In genomic region chr18:864872-865273, GRCh38 we compare ENCODE assay signal across 8 cellular contexts. TPM values are rescaled to one million over a fixed set of nuclear protein-coding genes. Genes with fewer than 3 reads are reported as not detected.
DNase-seq lines count a peak whose midpoint lies in the region; ATAC-seq, FAIRE-seq and TF ChIP-seq lines count a peak whose summit lies in the region.

No MANE protein-coding gene starts in this region.

- no peak overlapping the region for H3K4me3 ChIP-seq in heart left ventricle

- no peak overlapping the region for H3K27ac Mint-ChIP-seq in activated naive CD8-positive, alpha-beta T cell treated with anti-CD3 and anti-CD28 coated beads, Interleukin-2, amount 10 ng/mL, durations not matched to agents 7 days and 5 days

- POLR2A ChIA-PET in activated naive CD8-positive, alpha-beta T cell treated with anti-CD3 and anti-CD28 coated beads, Interleukin-2, amount 10 ng/mL, durations not matched to agents 7 days and 5 days (lab: Charles Lee), result no interaction called here

- 0 to 2% (median 1%) methylated on average over 14 to 15 of the region's 15 CpGs for WGBS in heart left ventricle, 4 donors

- ATAC-seq in activated naive CD8-positive, alpha-beta T cell treated with anti-CD3 and anti-CD28 coated beads, Interleukin-2, amount 10 ng/mL, durations not matched to agents 7 days and 5 days (ENCODE audit: low read depth), result peak; percentile 83
- ATAC-seq in heart left ventricle, result peak in 3 of 4 donors; percentile 80 to 92 (median 89)
- no peak for ATAC-seq in GM18519 (IDR thresholded peaks at IDR 0.05; ENCODE audit: low FRiP score, unreplicated experiment)

- peaks cover 3% of the 10 kb centered on the region for H3K4me1 Mint-ChIP-seq in activated naive CD8-positive, alpha-beta T cell treated with anti-CD3 and anti-CD28 coated beads, Interleukin-2, amount 10 ng/mL, durations not matched to agents 7 days and 5 days

- peaks cover 0 to 5% (median 0%) of the 10 kb centered on the region in 12 donors for H3K4me1 ChIP-seq in heart left ventricle

- H3K27me3 Mint-ChIP-seq in activated naive CD8-positive, alpha-beta T cell treated with anti-CD3 and anti-CD28 coated beads, Interleukin-2, amount 10 ng/mL, durations not matched to agents 7 days and 5 days, result peaks cover 29% of the 10 kb centered on the region

- peak; percentile 89 to 99 (median 94) for TF ChIP-seq CTCF in heart left ventricle (IDR thresholded peaks at IDR 0.05)

- H3K4me3 Mint-ChIP-seq in activated naive CD8-positive, alpha-beta T cell treated with anti-CD3 and anti-CD28 coated beads, Interleukin-2, amount 10 ng/mL, durations not matched to agents 7 days and 5 days, result no peak overlapping the region

- intact Hi-C loops in heart left ventricle (cut with DNase I), result loop anchor here (1.0 to 10.0 kb wide), 12 partner anchors 92 to 1682 kb away; no protein-coding TSS in a partner anchor

- H3K9me3 ChIP-seq in heart left ventricle, result no peaks in the 10 kb centered on the region

- no peak for TF ChIP-seq POLR2A in H54 (IDR thresholded peaks at IDR 0.05; ENCODE audit: low read depth, low read length)
- no peak for TF ChIP-seq POLR2A in heart left ventricle (IDR thresholded peaks at IDR 0.05)

- H3K9me3 Mint-ChIP-seq in activated naive CD8-positive, alpha-beta T cell treated with anti-CD3 and anti-CD28 coated beads, Interleukin-2, amount 10 ng/mL, durations not matched to agents 7 days and 5 days, result no peaks in the 10 kb centered on the region

- H3K27ac ChIP-seq in heart left ventricle, result no peak overlapping the region

- H3K36me3 ChIP-seq in heart left ventricle, result no peaks in the 10 kb centered on the region

- peaks cover 0 to 28% (median 13%) of the 10 kb centered on the region in 9 donors for H3K27me3 ChIP-seq in heart left ventricle

- FAIRE-seq in H54 (lab: Jason Lieb, UNC), result peak; percentile 94

- H3K36me3 Mint-ChIP-seq in activated naive CD8-positive, alpha-beta T cell treated with anti-CD3 and anti-CD28 coated beads, Interleukin-2, amount 10 ng/mL, durations not matched to agents 7 days and 5 days, result no peaks in the 10 kb centered on the region

- DNase-seq in EH (ENCODE audit: low read depth) (peak; percentile 69), H54 (ENCODE audit: insufficient read length, low spot score) (peak; percentile 50), MV-4-11 (lab: John Stamatoyannopoulos, UW) (peak; percentile 61), SKM-1 treated with dmso at 0.1 percent for 144 hours (lab: John Stamatoyannopoulos, UW; ENCODE audit: unreplicated experiment) (peak; percentile 49), heart left ventricle (peak; percentile 49 to 81 (median 59)), renal cortical epithelial cell (ENCODE audit: low read depth) (peak; percentile 49)
- DNase-seq in activated naive CD8-positive, alpha-beta T cell treated with anti-CD3 and anti-CD28 coated beads, Interleukin-2, amount 10 ng/mL, durations not matched to agents 7 days and 5 days, result peak; percentile 63

RNA-seq across cellular contexts. Expression of gene ADCYAP1, which starts 39.8 kb away (rescaled TPM):
- total RNA-seq in activated naive CD8-positive, alpha-beta T cell treated with anti-CD3 and anti-CD28 coated beads, Interleukin-2, amount 10 ng/mL, durations not matched to agents 7 days and 5 days, result not detected
- total RNA-seq in heart left ventricle, result 1 to 10 TPM in 1 of 9 donors, under 1 TPM in 4, not detected in 4; 0.08 to 2.5 (median 0.32) TPM
- polyA plus RNA-seq in heart left ventricle, result under 1 TPM in 1 of 2 donors, not detected in 1; 0.15 TPM
- not detected in 2 replicates for total RNA-seq in renal cortical epithelial cell

RNA-seq across cellular contexts. Expression of gene YES1, which starts 52.8 kb away (rescaled TPM):
- total RNA-seq in activated naive CD8-positive, alpha-beta T cell treated with anti-CD3 and anti-CD28 coated beads, Interleukin-2, amount 10 ng/mL, durations not matched to agents 7 days and 5 days, result 10 to 100 TPM; 18.0 to 22.0 TPM
- total RNA-seq in heart left ventricle (10 to 100 TPM; 18.1 to 50.2 (median 23.5) TPM), renal cortical epithelial cell (173 and 253 TPM in 2 replicates)
- 10 to 100 TPM in 1 of 2 donors, 1 to 10 TPM in 1; 7.1 to 25.1 TPM for polyA plus RNA-seq in heart left ventricle
